In genomic region chr2:64345998-64346397, GRCh38 we compare ENCODE assay signal across 3 cellular contexts.
TF ChIP-seq lines count a peak whose summit lies in the region.

No MANE protein-coding gene starts in this region.

TF ChIP-seq in HepG2, 621 proteins besides CTCF, POLR2A, EP300 and RAD21:
- TF ChIP-seq KDM1A (CRISPR knock-in tag; IDR thresholded peaks at IDR 0.05) (no peak), NFE2L2 (IDR thresholded peaks at IDR 0.05; ENCODE audit: low read length) (peak; percentile 81), RBM22 (optimal IDR thresholded peaks at IDR 0.05; ENCODE audit: low read length) (no peak), CHD4 (IDR thresholded peaks at IDR 0.05; ENCODE audit: borderline replicate concordance, low read length) (no peak), MAFK (conservative IDR thresholded peaks at IDR 0.05 in 1 of 2, IDR thresholded peaks at IDR 0.05 in 1 of 2; ENCODE audit: low read length in 2 of 2) (peak; percentile 19 to 51; a peak in 3 of 4 replicates), MAFF (IDR thresholded peaks at IDR 0.05; ENCODE audit: low read depth, low read length) (peak; percentile 43)

TF ChIP-seq in IMR-90, 13 proteins besides CTCF, POLR2A, EP300 and RAD21:
- peak; percentile 48; the same call in 1 of the 2 replicates for TF ChIP-seq NFE2L2 (IDR thresholded peaks at IDR 0.05; ENCODE audit: low read depth, low read length)
- TF ChIP-seq CEBPB (IDR thresholded peaks at IDR 0.05; ENCODE audit: low read depth, low read length), result no peak
TF ChIP-seq in IMR-90: peak in this region for 1.

TF ChIP-seq in K562, 482 proteins besides CTCF, POLR2A, EP300 and RAD21:
- TF ChIP-seq NFE2 (IDR thresholded peaks at IDR 0.05; ENCODE audit: low read depth), result 0 out of 2 replicates have a peak, but pooled peaks have one; percentile 5
- no peak for TF ChIP-seq STAT5B (CRISPR knock-in tag; IDR thresholded peaks at IDR 0.05)
- TF ChIP-seq PHF21A (IDR thresholded peaks at IDR 0.05; ENCODE audit: borderline replicate concordance, low read depth), result no peak
- TF ChIP-seq RNF219 (CRISPR knock-in tag; IDR thresholded peaks at IDR 0.05), result no peak
- no peak for TF ChIP-seq POLR2G (IDR thresholded peaks at IDR 0.05; ENCODE audit: low read depth, low read length)
- TF ChIP-seq ZNF586 (CRISPR knock-in tag; conservative IDR thresholded peaks at IDR 0.05), result no peak
- no peak for TF ChIP-seq ZNF766 (CRISPR knock-in tag; conservative IDR thresholded peaks at IDR 0.05)
- no peak for TF ChIP-seq PREB (CRISPR knock-in tag; IDR thresholded peaks at IDR 0.05)
- TF ChIP-seq ZNF449 (CRISPR knock-in tag; IDR thresholded peaks at IDR 0.05), result no peak
- peak; percentile 23; the same call in 1 of the 2 replicates for TF ChIP-seq C11orf30 (IDR thresholded peaks at IDR 0.05; ENCODE audit: low read depth)
- no peak for TF ChIP-seq SIN3B (IDR thresholded peaks at IDR 0.05; ENCODE audit: low read depth)
- TF ChIP-seq XRCC3 (IDR thresholded peaks at IDR 0.05), result no peak
- TF ChIP-seq KDM4B (IDR thresholded peaks at IDR 0.05; ENCODE audit: borderline replicate concordance in 2 of 2, low read depth in 1 of 2), result no peak
- no peak for TF ChIP-seq KAT7 (CRISPR knock-in tag; IDR thresholded peaks at IDR 0.05; ENCODE audit: borderline replicate concordance)
- TF ChIP-seq ZNF316 (IDR thresholded peaks at IDR 0.05), result peak; percentile 60; the same call in 1 of the 2 replicates
- TF ChIP-seq HIVEP1 (CRISPR knock-in tag; IDR thresholded peaks at IDR 0.05), result no peak
- no peak for TF ChIP-seq MEF2A (IDR thresholded peaks at IDR 0.05; ENCODE audit: control insufficient read depth, low read depth, low read length)
- TF ChIP-seq ZC3H4 (CRISPR knock-in tag; IDR thresholded peaks at IDR 0.05; ENCODE audit: borderline replicate concordance), result no peak
- TF ChIP-seq MAFG (tag; conservative IDR thresholded peaks at IDR 0.05), result peak; percentile 58
- no peak for TF ChIP-seq GATAD2B (IDR thresholded peaks at IDR 0.05; ENCODE audit: borderline replicate concordance)
- no peak for TF ChIP-seq BRD9 (IDR thresholded peaks at IDR 0.05; ENCODE audit: low read depth, partially characterized antibody)
- no peak for TF ChIP-seq GATAD2A (IDR thresholded peaks at IDR 0.05)
- no peak for TF ChIP-seq ZNF707 (CRISPR knock-in tag; conservative IDR thresholded peaks at IDR 0.05)
- TF ChIP-seq ZNF24 (IDR thresholded peaks at IDR 0.05), result no peak
- no peak for TF ChIP-seq E2F5 (CRISPR knock-in tag; IDR thresholded peaks at IDR 0.05)
- TF ChIP-seq SMARCB1 (IDR thresholded peaks at IDR 0.05; ENCODE audit: insufficient read length, low read depth), result no peak
- TF ChIP-seq CBFB (CRISPR knock-in tag; IDR thresholded peaks at IDR 0.05), result no peak
- no peak for TF ChIP-seq ZNF639 (CRISPR knock-in tag; conservative IDR thresholded peaks at IDR 0.05 in 1 of 2, IDR thresholded peaks at IDR 0.05 in 1 of 2)
- no peak for TF ChIP-seq ZNF124 (CRISPR knock-in tag; IDR thresholded peaks at IDR 0.05)
- no peak for TF ChIP-seq MAX (CRISPR knock-in tag; IDR thresholded peaks at IDR 0.05)
